In the genomic region with DNA sequence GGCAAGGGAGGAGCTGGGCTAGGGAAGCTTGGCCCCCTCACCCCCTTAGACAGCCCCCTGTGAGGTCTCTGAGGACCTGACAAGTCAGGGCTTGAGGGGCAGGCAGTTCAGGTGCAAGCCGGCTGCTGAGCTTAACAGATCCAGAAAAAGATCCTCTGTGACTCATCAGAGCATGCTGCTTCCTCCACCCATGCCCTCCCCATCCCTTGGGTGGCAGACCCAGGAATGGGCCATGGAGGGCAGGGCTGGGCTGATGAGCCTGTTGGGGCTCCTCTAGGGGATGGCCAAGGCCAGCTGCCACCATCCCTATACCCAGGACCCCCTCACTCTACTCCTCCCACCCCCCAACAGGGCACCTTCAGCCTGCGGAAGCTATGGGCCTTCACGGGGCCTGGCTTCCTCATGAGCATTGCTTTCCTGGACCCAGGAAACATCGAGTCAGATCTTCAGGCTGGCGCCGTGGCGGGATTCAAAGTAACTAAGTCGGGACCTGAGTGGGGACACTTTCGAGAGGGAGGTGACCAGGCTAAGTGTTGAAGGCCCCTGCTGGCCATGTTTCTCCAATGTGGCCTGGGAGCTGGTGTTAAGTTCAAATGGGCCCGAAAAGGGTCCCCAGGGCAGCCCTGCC, we compare ENCODE assay signal across 21 cellular contexts. TPM values are rescaled to one million over a fixed set of nuclear protein-coding genes. Genes with fewer than 3 reads are reported as not detected.
A peak's percentile ranks its signal among the peaks of the same experiment; 100 is the strongest.
DNase-seq lines count a peak whose midpoint lies in the region; FAIRE-seq and TF ChIP-seq lines count a peak whose summit lies in the region.
"Had no signal": no experiment of that assay in that cellular context is flagged by ENCODE, and none has a peak within 500 bp of the region (broad histone marks: within the 10 kb centered on the region; RNA-seq: fewer than 3 reads in every experiment).

No MANE protein-coding gene starts in this region.

- dilution Hi-C loops in keratinocyte (cut with MboI; ENCODE audit: extremely low pct_ligation_motif_present, low sequenced_read_pairs): no loop called here

- H3K9me3 ChIP-seq in keratinocyte (ENCODE audit: control insufficient read depth, low read depth, low read length) (no peaks in the 10 kb centered on the region), tibial artery (no peaks in the 10 kb centered on the region)
- H3K9me3 ChIP-seq: tibial nerve had no signal

- TF ChIP-seq CTCF in keratinocyte (optimal IDR thresholded peaks at IDR 0.05 in 1 of 3, IDR thresholded peaks at IDR 0.05 in 1 of 3, conservative IDR thresholded peaks at IDR 0.05 in 1 of 3; ENCODE audit: extremely low read depth in 1 of 3, insufficient read depth in 2 of 3, low read length in 3 of 3) (no peak), tibial artery (IDR thresholded peaks at IDR 0.05) (no peak)

- peak overlapping the region; percentile 14 for H3K27ac ChIP-seq in keratinocyte (ENCODE audit: control insufficient read depth, insufficient read depth, low read length)
- no peak overlapping the region for H3K27ac ChIP-seq in tibial artery
- H3K27ac ChIP-seq: 22Rv1 had no signal

- peak overlapping the region; percentile 51 for H3K4me2 ChIP-seq in keratinocyte (ENCODE audit: control insufficient read depth, extremely low read depth, insufficient read depth, low read depth, low read length)

- DNase-seq in DMS53 (lab: John Stamatoyannopoulos, UW): peak; percentile 33
- no peak for DNase-seq in DMS53 treated with DMSO at 0.1 percent for 48 hours (lab: John Stamatoyannopoulos, UW; ENCODE audit: unreplicated experiment)
- peak; percentile 10 for DNase-seq in NCI-H69 (lab: John Stamatoyannopoulos, UW)
- DNase-seq in keratinocyte (ENCODE audit: low read depth, low spot score): no peak
- DNase-seq in tibial artery: peak in 1 of 2 donors; percentile 33
- DNase-seq in NCI-H774 (lab: John Stamatoyannopoulos, UW): no peak
- DNase-seq in hippocampal formation (lab: John Stamatoyannopoulos, UW): no peak
- no peak for DNase-seq in medulla oblongata (ENCODE audit: extremely low spot score)
- DNase-seq: activated CD4-positive, CD25-positive, alpha-beta regulatory T cell treated with anti-CD3 and anti-CD28 coated beads, Interleukin-2, amount 50 U/mL, for 72 hours; activated naive CD4-positive, alpha-beta T cell treated with anti-CD3 and anti-CD28 coated beads, Interleukin-2, amount 50 U/mL, for 16 hours; CD8-positive, alpha-beta memory T cell; GF-D8; kidney glomerular epithelial cell; NCI-H1417 treated with DMSO at 0.1 percent for 48 hours; NCI-H524 treated with DMSO at 0.1 percent for 48 hours; T-helper 1 cell had no signal

- H3K27me3 ChIP-seq in keratinocyte (ENCODE audit: control insufficient read depth, extremely low read depth, insufficient read depth, low read length) (peaks cover 16% of the 10 kb centered on the region), tibial artery (peaks cover 0 to 5% of the 10 kb centered on the region in 2 donors)
- H3K27me3 ChIP-seq: tibial nerve had no signal

- H4K20me1 ChIP-seq in keratinocyte (ENCODE audit: control insufficient read depth, extremely low read depth, insufficient read depth, low read length): no peaks in the 10 kb centered on the region

- no peaks in the 10 kb centered on the region for H3K79me2 ChIP-seq in keratinocyte (ENCODE audit: control insufficient read depth, insufficient read depth, low read length)

- no peaks in the 10 kb centered on the region for H3K36me3 ChIP-seq in keratinocyte (ENCODE audit: control insufficient read depth in 2 of 2, extremely low read depth in 1 of 2, insufficient read depth in 2 of 2, low read length in 2 of 2)
- no peaks in the 10 kb centered on the region for H3K36me3 ChIP-seq in tibial artery
- H3K36me3 ChIP-seq: tibial nerve had no signal

- no peak overlapping the region for H3K9ac ChIP-seq in keratinocyte (ENCODE audit: control insufficient read depth, extremely low read depth, insufficient read depth, low read length)

- peak; percentile 97 for FAIRE-seq in keratinocyte (lab: Jason Lieb, UNC)
- FAIRE-seq: endometrium, GM18507, RCC 7860 had no signal

- H3K4me3 ChIP-seq in keratinocyte (ENCODE audit: control insufficient read depth in 2 of 3, extremely low read depth in 1 of 3, insufficient read depth in 2 of 3, low read depth in 1 of 3, low read length in 3 of 3) (no peak overlapping the region), tibial artery (peak overlapping the region; percentile 21 to 31)

- H3K4me1 ChIP-seq in keratinocyte (ENCODE audit: control insufficient read depth, extremely low read depth, insufficient read depth, low read length) (peaks cover 22% of the 10 kb centered on the region), tibial artery (peaks cover 0 to 10% (median 9%) of the 10 kb centered on the region in 4 donors)

- no peaks in the 10 kb centered on the region for H3K9me1 ChIP-seq in keratinocyte (ENCODE audit: control insufficient read depth, extremely low read depth, insufficient read depth, low read length)

- intact Hi-C loops in tibial artery (cut with DNase I; ENCODE audit: low total_unique reads): no loop called here

- H2AFZ ChIP-seq in keratinocyte (ENCODE audit: control insufficient read depth, low read length): peak overlapping the region; percentile 88

RNA-seq across cellular contexts. Expression of a gene that starts 1.9 kb away (rescaled TPM):
- polyA plus RNA-seq in keratinocyte: 0.46 to 1.2 TPM (median 0.70 TPM) in 3 replicates
- polyA plus RNA-seq in keratinocyte (2011; ENCODE audit: low read depth): not detected
- 0.83 and 1.4 TPM in 2 replicates for polyA plus RNA-seq in keratinocyte (2011; cell fraction: cytosol; rRNA removed)
- polyA plus RNA-seq in keratinocyte (2011; cell fraction: nucleus; rRNA removed): 1.1 and 1.6 TPM in 2 replicates
- polyA plus RNA-seq in keratinocyte (2012; ENCODE audit: low replicate concordance): 0.20 and 0.99 TPM in 2 replicates
- polyA minus RNA-seq in keratinocyte: 0.16 to 2.9 TPM (median 2.5 TPM) in 3 replicates
- not detected for polyA minus RNA-seq in keratinocyte (2011; cell fraction: cytosol; rRNA and poly(A)+ RNA removed)
- 0.47 and 1.5 TPM in 2 replicates for polyA minus RNA-seq in keratinocyte (2011; cell fraction: nucleus; rRNA and poly(A)+ RNA removed)

RNA-seq across cellular contexts. Expression of a gene that starts 15.7 kb away (rescaled TPM):
- polyA plus RNA-seq in keratinocyte: 38.7 to 47.1 TPM (median 46.4 TPM) in 3 replicates
- polyA plus RNA-seq in keratinocyte (2011; ENCODE audit: low read depth): 2.1 TPM
- polyA plus RNA-seq in keratinocyte (2011; cell fraction: cytosol; rRNA removed): 32.1 and 48.6 TPM in 2 replicates
- 47.4 and 62.3 TPM in 2 replicates for polyA plus RNA-seq in keratinocyte (2011; cell fraction: nucleus; rRNA removed)
- polyA plus RNA-seq in keratinocyte (2012; ENCODE audit: low replicate concordance): 27.5 and 40.3 TPM in 2 replicates
- 54.2 to 141 TPM (median 62.4 TPM) in 3 replicates for polyA minus RNA-seq in keratinocyte
- 56.6 TPM for polyA minus RNA-seq in keratinocyte (2011; cell fraction: cytosol; rRNA and poly(A)+ RNA removed)
- 23.5 and 24.3 TPM in 2 replicates for polyA minus RNA-seq in keratinocyte (2011; cell fraction: nucleus; rRNA and poly(A)+ RNA removed)

RNA-seq across cellular contexts. Expression of a gene that starts 27.3 kb away (rescaled TPM):
- polyA plus RNA-seq in keratinocyte: not detected in 3 replicates
- not detected for polyA plus RNA-seq in keratinocyte (2011; ENCODE audit: low read depth)
- polyA plus RNA-seq in keratinocyte (2011; cell fraction: cytosol; rRNA removed): not detected in 2 replicates
- polyA plus RNA-seq in keratinocyte (2011; cell fraction: nucleus; rRNA removed): not detected in 2 replicates
- polyA plus RNA-seq in keratinocyte (2012; ENCODE audit: low replicate concordance): 0.05 TPM in 1 of 2 replicates, not detected in the other
- not detected in 3 replicates for polyA minus RNA-seq in keratinocyte
- not detected for polyA minus RNA-seq in keratinocyte (2011; cell fraction: cytosol; rRNA and poly(A)+ RNA removed)
- polyA minus RNA-seq in keratinocyte (2011; cell fraction: nucleus; rRNA and poly(A)+ RNA removed): not detected in 2 replicates
- polyA plus RNA-seq: CD8-positive, alpha-beta memory T cell had no signal

RNA-seq across cellular contexts. Expression of a gene that starts 34.9 kb away (rescaled TPM):
- not detected in 3 replicates for polyA plus RNA-seq in keratinocyte
- polyA plus RNA-seq in keratinocyte (2011; ENCODE audit: low read depth): not detected
- polyA plus RNA-seq in keratinocyte (2011; cell fraction: cytosol; rRNA removed): not detected in 2 replicates
- not detected in 2 replicates for polyA plus RNA-seq in keratinocyte (2011; cell fraction: nucleus; rRNA removed)
- polyA plus RNA-seq in keratinocyte (2012; ENCODE audit: low replicate concordance): 0.38 TPM in 1 of 2 replicates, not detected in the other
- not detected in 3 replicates for polyA minus RNA-seq in keratinocyte
- polyA minus RNA-seq in keratinocyte (2011; cell fraction: cytosol; rRNA and poly(A)+ RNA removed): not detected
- not detected in 2 replicates for polyA minus RNA-seq in keratinocyte (2011; cell fraction: nucleus; rRNA and poly(A)+ RNA removed)
- polyA plus RNA-seq: CD8-positive, alpha-beta memory T cell had no signal

Comparison
In these comparisons a context has a peak if more than half of its experiments do, and no peak if none do; other contexts are left out.
1. DNase-seq: peak in DMS53 (single experiment) and NCI-H69 (single experiment); none in DMS53 treated with DMSO at 0.1 percent for 48 hours (single experiment), keratinocyte (single experiment), NCI-H774 (single experiment), hippocampal formation (0 of 2) and medulla oblongata (single experiment).
2. H3K4me3 ChIP-seq: peak in tibial artery (2 of 2); none in keratinocyte (0 of 3).